ENCODE assay signal across 8 cellular contexts in genomic region chr3:33980252-33980651, GRCh38.
A peak's percentile ranks its signal among the peaks of the same experiment; 100 is the strongest.
DNase-seq lines count a peak whose midpoint lies in the region; ATAC-seq and TF ChIP-seq lines count a peak whose summit lies in the region.

No MANE protein-coding gene starts in this region.

- ATAC-seq in HG03469 (IDR thresholded peaks at IDR 0.05; ENCODE audit: unreplicated experiment), result no peak
- no peak for ATAC-seq in HG03520 (IDR thresholded peaks at IDR 0.05; ENCODE audit: unreplicated experiment)
- no peak for ATAC-seq in HG02571 (IDR thresholded peaks at IDR 0.05; ENCODE audit: unreplicated experiment)

- TF ChIP-seq CTCF in AG09309 (IDR thresholded peaks at IDR 0.05; ENCODE audit: control insufficient read depth, insufficient read depth, low read depth, low read length, missing control alignments) (peak; percentile 80), HEK293 (tag by site-specific recombination; IDR thresholded peaks at IDR 0.05) (no peak)

- H3K4me3 ChIP-seq in AG09309 (ENCODE audit: control insufficient read depth, low read depth, low read length), result no peak overlapping the region
- no peak overlapping the region for H3K4me3 ChIP-seq in HEK293 (ENCODE audit: low read depth, low read length)

- H3K9me3 ChIP-seq in HEK293 (ENCODE audit: control insufficient read depth, insufficient read depth, low read depth, low read length), result no peaks in the 10 kb centered on the region

- H3K4me1 ChIP-seq in HEK293 (ENCODE audit: control insufficient read depth, insufficient read depth, low read length), result no peaks in the 10 kb centered on the region

- DNase-seq in AG09309 (ENCODE audit: low read depth) (peak; percentile 52), SK-N-DZ (ENCODE audit: low spot score) (peak; percentile 14), iPS-NIHi11 (ENCODE audit: low spot score) (peak; percentile 61), OCI-M2 (lab: John Stamatoyannopoulos, UW; ENCODE audit: unreplicated experiment) (no peak)

- H3K36me3 ChIP-seq in HEK293 (ENCODE audit: control insufficient read depth in 2 of 2, insufficient read depth in 1 of 2, low read length in 2 of 2), result no peaks in the 10 kb centered on the region

- H3K27ac ChIP-seq in HEK293 (ENCODE audit: extremely low read depth, low read depth, low read length), result no peak overlapping the region

- POLR2A ChIA-PET in HEK293 (lab: Yijun Ruan, JAX), result no interaction called here

- CTCF ChIA-PET in HEK293 (lab: Yijun Ruan, JAX), result interaction anchor here (0.7 to 1.0 kb wide), 4 partner anchors 11 to 737 kb away, joined by 3 to 7 read pairs (median 3); no protein-coding TSS in a partner anchor

TF ChIP-seq in HEK293, 187 proteins besides CTCF, POLR2A, EP300 and RAD21:
- no peak for TF ChIP-seq KLF9 (tag by site-specific recombination; IDR thresholded peaks at IDR 0.05; ENCODE audit: low read depth)
- TF ChIP-seq YY1 (tag by site-specific recombination; IDR thresholded peaks at IDR 0.05), result no peak
- TF ChIP-seq ZNF518A (tag by site-specific recombination; conservative IDR thresholded peaks at IDR 0.05; ENCODE audit: low read depth), result no peak
- TF ChIP-seq SALL2 (tag by site-specific recombination; IDR thresholded peaks at IDR 0.05; ENCODE audit: borderline replicate concordance), result no peak
- TF ChIP-seq ZSCAN18 (tag by site-specific recombination; IDR thresholded peaks at IDR 0.05), result no peak
- no peak for TF ChIP-seq ZNF596 (tag by site-specific recombination; IDR thresholded peaks at IDR 0.05)
- peak; percentile 95 for TF ChIP-seq SCRT2 (tag by site-specific recombination; IDR thresholded peaks at IDR 0.05)
- TF ChIP-seq OVOL3 (tag by site-specific recombination; IDR thresholded peaks at IDR 0.05), result no peak
- TF ChIP-seq SCRT1 (tag by site-specific recombination; IDR thresholded peaks at IDR 0.05; ENCODE audit: borderline replicate concordance), result peak; percentile 80; the same call in 1 of the 2 replicates
- TF ChIP-seq ZNF221 (tag by site-specific recombination; IDR thresholded peaks at IDR 0.05; ENCODE audit: borderline replicate concordance), result no peak
- TF ChIP-seq ZFP37 (tag by site-specific recombination; IDR thresholded peaks at IDR 0.05), result no peak
- TF ChIP-seq TSHZ1 (tag by site-specific recombination; IDR thresholded peaks at IDR 0.05; ENCODE audit: borderline replicate concordance), result no peak
- no peak for TF ChIP-seq ZNF645 (tag by site-specific recombination; IDR thresholded peaks at IDR 0.05)
- TF ChIP-seq ZNF654 (tag by site-specific recombination; IDR thresholded peaks at IDR 0.05; ENCODE audit: low read depth), result peak; percentile 29
- no peak for TF ChIP-seq ZIC2 (tag by site-specific recombination; IDR thresholded peaks at IDR 0.05)
- no peak for TF ChIP-seq ZNF214 (tag by site-specific recombination; IDR thresholded peaks at IDR 0.05; ENCODE audit: borderline replicate concordance)
TF ChIP-seq in HEK293: peak in this region for 3.
